15 cellular contexts compared by ENCODE assay signal in genomic region chr11:77669848-77670511, GRCh38. TPM values are rescaled to one million over a fixed set of nuclear protein-coding genes. Genes with fewer than 3 reads are reported as not detected.
DNase-seq lines count a peak whose midpoint lies in the region; ATAC-seq and TF ChIP-seq lines count a peak whose summit lies in the region.
"Had no signal": no experiment of that assay in that cellular context is flagged by ENCODE, and none has a peak within 500 bp of the region (broad histone marks: within the 10 kb centered on the region; RNA-seq: fewer than 3 reads in every experiment).

No MANE protein-coding gene starts in this region.

- no peak for DNase-seq in MCF 10A (ENCODE audit: unreplicated experiment)
- DNase-seq in mammary epithelial cell, result no peak
- DNase-seq in hepatocyte (ENCODE audit: low spot score), result peak; percentile 30
- DNase-seq in transverse colon, result no peak
- DNase-seq in HuH-7.5 (ENCODE audit: low spot score), result no peak
- no peak for DNase-seq in foreskin keratinocyte
- DNase-seq in NCI-H146 (lab: John Stamatoyannopoulos, UW), result no peak
- DNase-seq: activated CD4-positive, alpha-beta T cell treated with anti-CD3 and anti-CD28 coated beads, Interleukin-2, amount 50 U/mL, for 48 hours; amygdala; dermis blood vessel endothelial cell; KG1; left ventricle myocardium inferior; NCI-H1417 treated with DMSO at 0.1 percent for 48 hours had no signal

- no peak overlapping the region for H2AFZ ChIP-seq in mammary epithelial cell (ENCODE audit: low read depth, low read length)
- H2AFZ ChIP-seq in hepatocyte, result no peak overlapping the region

- TF ChIP-seq POLR2A in transverse colon (IDR thresholded peaks at IDR 0.05), result no peak

- no TSS peak for BruUV-seq in MCF 10A (replicated peaks; lab: Mats Ljungman, UMichigan)
- no TSS peak for BruUV-seq in mammary epithelial cell (replicated peaks; lab: Mats Ljungman, UMichigan)

- H3K4me2 ChIP-seq in mammary epithelial cell (ENCODE audit: insufficient read depth, low read depth, low read length), result no peak overlapping the region
- H3K4me2 ChIP-seq in hepatocyte, result no peak overlapping the region

- no peaks in the 10 kb centered on the region for H3K4me1 ChIP-seq in mammary epithelial cell (ENCODE audit: insufficient read depth, low read length)
- H3K4me1 ChIP-seq in hepatocyte (ENCODE audit: insufficient read depth), result peaks cover 8% of the 10 kb centered on the region
- H3K4me1 ChIP-seq in transverse colon, result peaks cover 0 to 41% (median 17%) of the 10 kb centered on the region in 4 donors
- H3K4me1 ChIP-seq in foreskin keratinocyte, result peaks cover 4% of the 10 kb centered on the region

- H4K20me1 ChIP-seq in mammary epithelial cell (ENCODE audit: insufficient read depth, low read length) (no peaks in the 10 kb centered on the region), hepatocyte (ENCODE audit: insufficient read depth, poor library complexity, severe bottlenecking) (no peaks in the 10 kb centered on the region)

- POLR2A ChIA-PET in MCF 10A (lab: Yijun Ruan, JAX), result interaction anchor here (1.4 to 1.6 kb wide), 2 partner anchors 10 to 14 kb away, joined by 5 to 6 read pairs; no protein-coding TSS in a partner anchor

- H3K4me1 Mint-ChIP-seq in MCF 10A (ENCODE audit: insufficient read depth, unreplicated experiment), result peaks cover 6% of the 10 kb centered on the region

- CTCF ChIA-PET in MCF 10A (lab: Yijun Ruan, JAX), result interaction anchor here (1.3 kb wide), 1 partner anchor 125 kb away, joined by 3 read pairs; no protein-coding TSS in a partner anchor
- CTCF ChIA-PET in mammary epithelial cell (lab: Charles Lee; ENCODE audit: low non-redundant PET), result no interaction called here

- TF ChIP-seq CTCF in MCF 10A (IDR thresholded peaks at IDR 0.05; ENCODE audit: unreplicated experiment) (no peak), mammary epithelial cell (conservative IDR thresholded peaks at IDR 0.05 in 1 of 2, IDR thresholded peaks at IDR 0.05 in 1 of 2; ENCODE audit: extremely low read depth in 1 of 2, insufficient read depth in 1 of 2, low read depth in 1 of 2, low read length in 2 of 2) (no peak), VCaP (conservative IDR thresholded peaks at IDR 0.05) (no peak), hepatocyte (IDR thresholded peaks at IDR 0.05; ENCODE audit: poor library complexity) (no peak), transverse colon (IDR thresholded peaks at IDR 0.05) (no peak), foreskin keratinocyte (conservative IDR thresholded peaks at IDR 0.05) (no peak)

- no peak for ATAC-seq in foreskin keratinocyte
- ATAC-seq: activated T-helper 17 cell treated with anti-CD3 and anti-CD28 coated beads, Interleukin-2, amount 50 U/mL, for 72 hours had no signal

- H3K36me3 ChIP-seq in mammary epithelial cell (ENCODE audit: insufficient read depth, low read length) (peaks cover 23% of the 10 kb centered on the region), hepatocyte (replicated peaks; ENCODE audit: insufficient read depth, low read depth) (peaks cover 5% of the 10 kb centered on the region), transverse colon (peaks cover 0 to 59% (median 12%) of the 10 kb centered on the region in 4 donors)

- dilution Hi-C loops in mammary epithelial cell (cut with HindIII; ENCODE audit: low sequenced_read_pairs), result no loop called here

- H3K27me3 Mint-ChIP-seq in MCF 10A (ENCODE audit: insufficient read depth, unreplicated experiment), result no peaks in the 10 kb centered on the region
- H3K27me3 Mint-ChIP-seq: activated T-helper 17 cell treated with anti-CD3 and anti-CD28 coated beads, Interleukin-2, amount 50 U/mL, for 72 hours had no signal

- H3K4me3 ChIP-seq in mammary epithelial cell (replicated peaks in 1 of 3; ENCODE audit: insufficient read depth in 1 of 3, low read depth in 2 of 3, low read length in 3 of 3) (no peak overlapping the region), hepatocyte (no peak overlapping the region), transverse colon (no peak overlapping the region)
- H3K4me3 ChIP-seq: left ventricle myocardium inferior had no signal

- no peaks in the 10 kb centered on the region for H3K9me3 Mint-ChIP-seq in MCF 10A (ENCODE audit: unreplicated experiment)
- H3K9me3 Mint-ChIP-seq: activated T-helper 17 cell treated with anti-CD3 and anti-CD28 coated beads, Interleukin-2, amount 50 U/mL, for 72 hours had no signal

- H3K9me3 ChIP-seq in mammary epithelial cell (replicated peaks; ENCODE audit: insufficient read depth, low read length) (no peaks in the 10 kb centered on the region), hepatocyte (ENCODE audit: low read depth) (no peaks in the 10 kb centered on the region), transverse colon (no peaks in the 10 kb centered on the region)
- H3K9me3 ChIP-seq: left ventricle myocardium inferior had no signal

- intact Hi-C loops in MCF 10A (cut with micrococcal nuclease), result no loop called here
- intact Hi-C loops in mammary epithelial cell (cut with micrococcal nuclease), result no loop called here
- intact Hi-C loops in transverse colon (cut with DNase I; ENCODE audit: low total_unique reads), result no loop called here

- no peaks in the 10 kb centered on the region for H3K9me2 ChIP-seq in hepatocyte (replicated peaks; ENCODE audit: insufficient read depth)

- in situ Hi-C loops in mammary epithelial cell (cut with MboI; ENCODE audit: low sequenced_read_pairs in 2 of 2), result no loop called here
- in situ Hi-C loops in transverse colon (cut with MboI; ENCODE audit: low pct_ligation_motif_present in 1 of 4, low pct_unique_long_range_greater_than_20kb in 1 of 4, low sequenced_read_pairs in 3 of 4), result no loop called here

- no peak overlapping the region for H3K9ac ChIP-seq in mammary epithelial cell (ENCODE audit: insufficient read depth, low read length)

- no peak for TF ChIP-seq EP300 in transverse colon (IDR thresholded peaks at IDR 0.05; ENCODE audit: low read depth)

- no peaks in the 10 kb centered on the region for H3K27me3 ChIP-seq in mammary epithelial cell (ENCODE audit: insufficient read depth, low read length)
- H3K27me3 ChIP-seq in hepatocyte, result no peaks in the 10 kb centered on the region
- H3K27me3 ChIP-seq in transverse colon, result no peaks in the 10 kb centered on the region
- H3K27me3 ChIP-seq in foreskin keratinocyte, result no peaks in the 10 kb centered on the region

- no peaks in the 10 kb centered on the region for H3K79me2 ChIP-seq in mammary epithelial cell (ENCODE audit: insufficient read depth, low read length)
- no peaks in the 10 kb centered on the region for H3K79me2 ChIP-seq in hepatocyte

- WGBS in mammary epithelial cell (ENCODE audit: low coverage, missing lambda C conversion rate), result 63% methylated on average over 2 of the region's 2 CpGs
- WGBS in hepatocyte (ENCODE audit: low lambda C conversion rate, missing lambda C conversion rate), result 77% methylated on average over 2 of the region's 2 CpGs
- 77 to 83% methylated on average over 2 of the region's 2 CpGs for WGBS in transverse colon (ENCODE audit: low coverage in 1 of 2), 2 donors

- peak overlapping the region; percentile 7 for H3K27ac Mint-ChIP-seq in MCF 10A (ENCODE audit: low read depth, unreplicated experiment)
- H3K27ac Mint-ChIP-seq: activated T-helper 17 cell treated with anti-CD3 and anti-CD28 coated beads, Interleukin-2, amount 50 U/mL, for 72 hours had no signal

- peaks cover 70% of the 10 kb centered on the region for H3K36me3 Mint-ChIP-seq in MCF 10A (ENCODE audit: insufficient read depth, unreplicated experiment)

- H3K27ac ChIP-seq in mammary epithelial cell (ENCODE audit: insufficient read depth, low read depth, low read length), result no peak overlapping the region
- peak overlapping the region; percentile 40; the same call in 1 of the 2 replicates for H3K27ac ChIP-seq in VCaP
- peak overlapping the region; percentile 58 for H3K27ac ChIP-seq in hepatocyte
- H3K27ac ChIP-seq in transverse colon, result peak overlapping the region; percentile 23 to 34 (median 32)
- H3K27ac ChIP-seq in foreskin keratinocyte, result no peak overlapping the region
- H3K27ac ChIP-seq: left ventricle myocardium inferior had no signal

- H3K4me3 Mint-ChIP-seq in MCF 10A (ENCODE audit: unreplicated experiment), result no peak overlapping the region
- H3K4me3 Mint-ChIP-seq: activated T-helper 17 cell treated with anti-CD3 and anti-CD28 coated beads, Interleukin-2, amount 50 U/mL, for 72 hours had no signal

RNA-seq across cellular contexts. Expression of gene CLNS1A, which starts 32.4 kb away (rescaled TPM):
- 110 and 135 TPM in 2 replicates for total RNA-seq in MCF 10A (2022)
- total RNA-seq in mammary epithelial cell, result 100 to 1,000 TPM in 1 of 2 donors, 10 to 100 TPM in 1; 72.7 to 103 TPM
- 118 TPM for polyA plus RNA-seq in mammary epithelial cell
- polyA minus RNA-seq in mammary epithelial cell, result 51.8 TPM
- 121 and 137 TPM in 2 replicates for total RNA-seq in hepatocyte
- polyA plus RNA-seq in hepatocyte, result 77.3 and 80.6 TPM in 2 replicates
- 10 to 100 TPM in 3 of 4 donors, 1 to 10 TPM in 1; 9.4 to 96.3 (median 60.6) TPM for total RNA-seq in transverse colon
- 147 and 151 TPM in 2 replicates for total RNA-seq in foreskin keratinocyte
- polyA plus RNA-seq in foreskin keratinocyte, result 136 and 158 TPM in 2 replicates

Comparison
In these comparisons a context has a peak if more than half of its experiments do, and no peak if none do; other contexts are left out.
1. H3K27ac ChIP-seq: peak in VCaP (single experiment), hepatocyte (single experiment) and transverse colon (4 of 4); none in mammary epithelial cell (single experiment) and foreskin keratinocyte (single experiment).